In the genomic region with DNA sequence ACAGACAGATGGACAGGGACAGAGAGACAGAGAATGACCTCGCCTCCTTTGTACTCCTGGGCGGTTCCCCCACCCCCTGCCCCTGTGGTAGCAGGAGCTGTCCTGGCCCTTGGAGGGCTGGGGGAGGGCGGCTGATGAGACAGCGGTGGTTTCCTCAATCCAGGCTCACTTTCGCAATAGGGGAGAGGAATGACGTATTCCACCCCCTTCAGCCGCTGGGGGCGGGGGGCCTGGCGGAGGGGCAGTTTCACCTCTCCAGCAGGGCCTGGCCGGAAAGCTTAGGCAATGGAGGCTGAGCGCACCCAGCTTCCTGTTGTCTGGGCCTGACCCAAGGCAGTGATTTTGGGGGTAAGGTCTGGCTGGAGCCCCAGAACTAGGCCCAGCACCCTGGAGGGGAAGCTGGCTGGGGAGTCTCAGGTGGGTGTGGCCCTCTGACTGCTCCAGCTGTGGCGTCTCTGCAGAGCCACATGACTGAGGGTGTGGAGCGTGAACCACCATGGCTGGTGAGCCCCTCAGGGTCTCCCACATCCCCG, we compare ENCODE assay signal across 8 cellular contexts. TPM values are rescaled to one million over a fixed set of nuclear protein-coding genes. Genes with fewer than 3 reads are reported as not detected.
DNase-seq lines count a peak whose midpoint lies in the region; ATAC-seq and TF ChIP-seq lines count a peak whose summit lies in the region.

No MANE protein-coding gene starts in this region.

- CTCF ChIA-PET in PC-3 (lab: Charles Lee), result interaction anchor here (0.6 to 0.9 kb wide), 3 partner anchors 9 to 158 kb away, joined by 3 to 5 read pairs (median 4); no protein-coding TSS in a partner anchor

- TF ChIP-seq CTCF in DND-41 (IDR thresholded peaks at IDR 0.05; ENCODE audit: borderline replicate concordance, extremely low read depth, low read length, poor library complexity, severe bottlenecking) (no peak), HFF-Myc (IDR thresholded peaks at IDR 0.05; ENCODE audit: low read depth, low read length, missing control alignments) (no peak), PC-3 (conservative IDR thresholded peaks at IDR 0.05; ENCODE audit: low read depth, low read length) (no peak), parathyroid adenoma (IDR thresholded peaks at IDR 0.05) (no peak), upper lobe of left lung (IDR thresholded peaks at IDR 0.05) (peak in 2 of 6 experiments; percentile 17 to 19)

- POLR2A ChIA-PET in PC-3 (lab: Charles Lee; ENCODE audit: unreplicated experiment), result no interaction called here

- no peak overlapping the region for H2AFZ ChIP-seq in DND-41 (ENCODE audit: low read depth, low read length)
- no peak overlapping the region for H2AFZ ChIP-seq in PC-3 (ENCODE audit: low read length)
- no peak overlapping the region for H2AFZ ChIP-seq in parathyroid adenoma

- no peaks in the 10 kb centered on the region for H3K27me3 ChIP-seq in DND-41 (ENCODE audit: insufficient read depth, low read length, poor library complexity)
- no peaks in the 10 kb centered on the region for H3K27me3 ChIP-seq in PC-3 (ENCODE audit: low read length)
- H3K27me3 ChIP-seq in parathyroid adenoma (ENCODE audit: control insufficient read depth, insufficient read depth, low read length), result no peaks in the 10 kb centered on the region
- H3K27me3 ChIP-seq in upper lobe of left lung, result no peaks in the 10 kb centered on the region

- H3K27ac ChIP-seq in DND-41 (ENCODE audit: low read length) (peak overlapping the region; percentile 95), PC-3 (ENCODE audit: low read length) (peak overlapping the region; percentile 69), parathyroid adenoma (peak overlapping the region; percentile 22), upper lobe of left lung (peak overlapping the region; percentile 65 to 93 (median 86))

- H3K36me3 ChIP-seq in DND-41 (ENCODE audit: insufficient read depth, low read length) (peaks cover 49% of the 10 kb centered on the region), PC-3 (ENCODE audit: low read depth, low read length) (no peaks in the 10 kb centered on the region), parathyroid adenoma (ENCODE audit: control insufficient read depth, insufficient read depth, low read length) (no peaks in the 10 kb centered on the region), upper lobe of left lung (peaks cover 0 to 10% (median 3%) of the 10 kb centered on the region in 4 donors)

- intact Hi-C loops in PC-3 (cut with micrococcal nuclease), result no loop called here

- H3K9me2 ChIP-seq in PC-3 (replicated peaks; ENCODE audit: low read length), result no peaks in the 10 kb centered on the region

- H3K9me3 Mint-ChIP-seq in activated T-cell treated with anti-CD3 and anti-CD28 coated beads, Interleukin-2, amount 50 U/mL, for 4 hours, result no peaks in the 10 kb centered on the region

- H3K9me3 ChIP-seq in DND-41 (ENCODE audit: insufficient read depth, low read length, severe bottlenecking), result no peaks in the 10 kb centered on the region
- no peaks in the 10 kb centered on the region for H3K9me3 ChIP-seq in PC-3 (ENCODE audit: low read length)
- no peaks in the 10 kb centered on the region for H3K9me3 ChIP-seq in parathyroid adenoma (ENCODE audit: control insufficient read depth, low read length)
- no peaks in the 10 kb centered on the region for H3K9me3 ChIP-seq in upper lobe of left lung

- H3K27me3 Mint-ChIP-seq in activated T-cell treated with anti-CD3 and anti-CD28 coated beads, Interleukin-2, amount 50 U/mL, for 4 hours (ENCODE audit: low read depth), result no peaks in the 10 kb centered on the region

- peak overlapping the region; percentile 86; the same call in 1 of the 2 replicates for H3K4me2 ChIP-seq in DND-41 (ENCODE audit: insufficient read depth, low read length)
- peak overlapping the region; percentile 54 for H3K4me2 ChIP-seq in PC-3 (ENCODE audit: low read length)
- no peak overlapping the region for H3K4me2 ChIP-seq in parathyroid adenoma (ENCODE audit: low read length)

- peak overlapping the region; percentile 23; the same call in 1 of the 2 replicates for H3K9ac ChIP-seq in DND-41 (ENCODE audit: low read depth, low read length)
- peak overlapping the region; percentile 47 for H3K9ac ChIP-seq in PC-3 (ENCODE audit: low read length)
- no peak overlapping the region for H3K9ac ChIP-seq in parathyroid adenoma

- H3K79me2 ChIP-seq in DND-41 (ENCODE audit: insufficient read depth, low read length) (peaks cover 96% of the 10 kb centered on the region), PC-3 (ENCODE audit: low read length) (no peaks in the 10 kb centered on the region), parathyroid adenoma (no peaks in the 10 kb centered on the region)

- H3K4me1 Mint-ChIP-seq in activated T-cell treated with anti-CD3 and anti-CD28 coated beads, Interleukin-2, amount 50 U/mL, for 4 hours (ENCODE audit: low read depth), result peaks cover 95% of the 10 kb centered on the region

- peak overlapping the region; percentile 96 for H3K4me3 Mint-ChIP-seq in activated T-cell treated with anti-CD3 and anti-CD28 coated beads, Interleukin-2, amount 50 U/mL, for 4 hours

- TF ChIP-seq POLR2A in upper lobe of left lung (IDR thresholded peaks at IDR 0.05), result peak in 1 of 4 donors; percentile 62

- peak in 1 of 4 donors; percentile 83 for TF ChIP-seq EP300 in upper lobe of left lung (IDR thresholded peaks at IDR 0.05)

- H3K4me3 ChIP-seq in DND-41 (ENCODE audit: low read depth in 1 of 2, low read length in 2 of 2) (no peak overlapping the region), HFF-Myc (replicated peaks; ENCODE audit: low read depth, low read length) (no peak overlapping the region), PC-3 (ENCODE audit: low read length) (no peak overlapping the region), parathyroid adenoma (ENCODE audit: low read depth, low read length) (no peak overlapping the region), upper lobe of left lung (peak overlapping the region in 1 of 4 donors; percentile 16)

- 46 to 49% methylated on average over 2 to 14 of the region's 14 CpGs for WGBS in upper lobe of left lung, 2 donors

- ATAC-seq in DND-41 (ENCODE audit: insufficient read depth, low read depth) (no peak), PC-3 (peak; percentile 3; the same call in 1 of the 2 replicates), upper lobe of left lung (ENCODE audit: low FRiP score in 2 of 2) (peak; percentile 65 to 90)
- peak; percentile 56 to 58 for ATAC-seq in activated T-cell treated with anti-CD3 and anti-CD28 coated beads, Interleukin-2, amount 50 U/mL, for 4 hours

- DNase-seq in DND-41 (peak; percentile 54), HFF-Myc (ENCODE audit: extremely low read depth, low read depth) (peak; percentile 36), PC-3 (peak; percentile 77), fibroblast of peridontal ligament (ENCODE audit: extremely low read depth) (peak; percentile 76), upper lobe of left lung (peak; percentile 94 to 95), NCI-H524 treated with DMSO at 0.1 percent for 48 hours (lab: John Stamatoyannopoulos, UW) (no peak)
- DNase-seq in activated T-cell treated with anti-CD3 and anti-CD28 coated beads, Interleukin-2, amount 50 U/mL, for 4 hours, result peak; percentile 77

- H3K36me3 Mint-ChIP-seq in activated T-cell treated with anti-CD3 and anti-CD28 coated beads, Interleukin-2, amount 50 U/mL, for 4 hours (ENCODE audit: insufficient read depth), result peaks cover 12% of the 10 kb centered on the region

- H4K20me1 ChIP-seq in DND-41 (ENCODE audit: insufficient read depth, low read length) (peaks cover 55% of the 10 kb centered on the region), PC-3 (ENCODE audit: low read length) (no peaks in the 10 kb centered on the region)

- no peaks in the 10 kb centered on the region for H3F3A ChIP-seq in PC-3 (ENCODE audit: low read length, unreplicated experiment)

- BruUV-seq in PC-3 (replicated peaks; lab: Mats Ljungman, UMichigan), result no TSS peak

- H3K4me1 ChIP-seq in DND-41 (ENCODE audit: insufficient read depth, low read length), result peaks cover 65% of the 10 kb centered on the region
- peaks cover 66% of the 10 kb centered on the region for H3K4me1 ChIP-seq in PC-3 (ENCODE audit: insufficient read depth, low read length)
- no peaks in the 10 kb centered on the region for H3K4me1 ChIP-seq in parathyroid adenoma
- H3K4me1 ChIP-seq in upper lobe of left lung, result peaks cover 30 to 71% (median 55%) of the 10 kb centered on the region in 4 donors

RNA-seq across cellular contexts. Expression of a gene that starts 7.4 kb away (rescaled TPM):
- 8.2 and 14.2 TPM in 2 replicates for total RNA-seq in PC-3 (2014; rRNA removed)
- 100 to 1,000 TPM; 141 to 190 (median 158) TPM for total RNA-seq in activated T-cell treated with anti-CD3 and anti-CD28 coated beads, Interleukin-2, amount 50 U/mL, for 4 hours
- total RNA-seq in upper lobe of left lung, result 100 to 1,000 TPM in 3 of 6 donors, 10 to 100 TPM in 3; 42.9 to 119 (median 98.3) TPM

RNA-seq across cellular contexts. Expression of a gene that starts 32.8 kb away (rescaled TPM):
- total RNA-seq in PC-3 (2014; rRNA removed) (not detected in 2 replicates), upper lobe of left lung (under 1 TPM in 1 of 6 donors, not detected in 5; 0.20 TPM)
- total RNA-seq in activated T-cell treated with anti-CD3 and anti-CD28 coated beads, Interleukin-2, amount 50 U/mL, for 4 hours, result under 1 TPM; 0.25 to 0.63 (median 0.27) TPM

Comparison
In these comparisons a context has a peak if more than half of its experiments do, and no peak if none do; other contexts are left out.
1. H3K27ac ChIP-seq: peak in every context shown above with its lines; median percentile 95 in DND-41; 86 in upper lobe of left lung; 69 in PC-3; 22 in parathyroid adenoma.